Comparison of ENCODE assay signal across 8 cellular contexts in genomic region chr5:59790399-59791130, GRCh38.
DNase-seq lines count a peak whose midpoint lies in the region; ATAC-seq and TF ChIP-seq lines count a peak whose summit lies in the region.

No MANE protein-coding gene starts in this region.

- DNase-seq in WTC11 (ENCODE audit: low spot score) (no peak), natural killer cell (no peak), substantia nigra (lab: John Stamatoyannopoulos, UW) (no peak), lower leg skin (ENCODE audit: low spot score in 2 of 2) (no peak), NCI-H2196 (lab: John Stamatoyannopoulos, UW; ENCODE audit: unreplicated experiment) (no peak), NCI-H2196 treated with DMSO at 0.1 percent for 48 hours (lab: John Stamatoyannopoulos, UW; ENCODE audit: unreplicated experiment) (no peak)

- no peak for TF ChIP-seq CTCF in WTC11 (IDR thresholded peaks at IDR 0.05)
- no peak for TF ChIP-seq CTCF in natural killer cell (IDR thresholded peaks at IDR 0.05)
- TF ChIP-seq CTCF in lower leg skin (IDR thresholded peaks at IDR 0.05), result no peak

- intact Hi-C loops in natural killer cell (cut with micrococcal nuclease), result no loop called here
- intact Hi-C loops in lower leg skin (cut with DNase I; ENCODE audit: low total_unique reads), result no loop called here

- no peak overlapping the region for H3K27ac ChIP-seq in substantia nigra (ENCODE audit: low read depth, low read length, poor library complexity, severe bottlenecking)

- POLR2A ChIA-PET in WTC11 (lab: Charles Lee), result interaction anchor here (1.0 kb wide), 1 partner anchor 10 kb away, joined by 3 read pairs; no protein-coding TSS in a partner anchor

- H3K9me3 Mint-ChIP-seq in WTC11, result no peaks in the 10 kb centered on the region
- no peaks in the 10 kb centered on the region for H3K9me3 Mint-ChIP-seq in natural killer cell

- peak; percentile 52 for ATAC-seq in GM18511 (IDR thresholded peaks at IDR 0.05; ENCODE audit: unreplicated experiment)
- peak; percentile 77 for ATAC-seq in HG02759 (IDR thresholded peaks at IDR 0.05; ENCODE audit: unreplicated experiment)
- peak; percentile 72 for ATAC-seq in WTC11
- ATAC-seq in natural killer cell, result peak in 2 of 3 donors; percentile 51 to 68

- 0 out of 2 replicates have a peak overlapping the region, but pooled peaks have one; percentile 9 for H3K27ac Mint-ChIP-seq in WTC11
- H3K27ac Mint-ChIP-seq in natural killer cell, result peak overlapping the region in 1 of 2 donors; percentile 28

- no peak overlapping the region for H3K4me3 Mint-ChIP-seq in WTC11
- peak overlapping the region; percentile 4 for H3K4me3 Mint-ChIP-seq in natural killer cell

- CTCF ChIA-PET in WTC11 (lab: Charles Lee), result interaction anchor here (0.9 to 2.6 kb wide), 3 partner anchors 10 to 423 kb away, joined by 3 to 17 read pairs (median 3); no protein-coding TSS in a partner anchor

- TF ChIP-seq POLR2A in lower leg skin (IDR thresholded peaks at IDR 0.05), result no peak

- H3K36me3 Mint-ChIP-seq in WTC11, result no peaks in the 10 kb centered on the region
- H3K36me3 Mint-ChIP-seq in natural killer cell, result no peaks in the 10 kb centered on the region

- H3K4me3 ChIP-seq in lower leg skin (ENCODE audit: low read depth, poor library complexity, severe bottlenecking), result no peak overlapping the region

- WGBS in lower leg skin, 2 donors, result 55 to 59% methylated on average over 12 of the region's 12 CpGs

- H3K4me1 Mint-ChIP-seq in WTC11, result peaks cover 16% of the 10 kb centered on the region
- H3K4me1 Mint-ChIP-seq in natural killer cell, result peaks cover 6 to 11% of the 10 kb centered on the region in 2 donors

- H3K27me3 Mint-ChIP-seq in WTC11 (ENCODE audit: low read depth) (no peaks in the 10 kb centered on the region), natural killer cell (ENCODE audit: low read depth in 2 of 2) (peaks cover 8 to 27% of the 10 kb centered on the region in 2 donors)

TF ChIP-seq in WTC11, 78 proteins besides CTCF, POLR2A, EP300 and RAD21:
- no peak for TF ChIP-seq NR3C1 (CRISPR knock-in tag; conservative IDR thresholded peaks at IDR 0.05; ENCODE audit: low read depth)
- no peak for TF ChIP-seq ERG (CRISPR knock-in tag; IDR thresholded peaks at IDR 0.05)
- TF ChIP-seq ZSCAN18 (CRISPR knock-in tag; IDR thresholded peaks at IDR 0.05), result no peak
- TF ChIP-seq USF1 (CRISPR knock-in tag; IDR thresholded peaks at IDR 0.05), result no peak
- TF ChIP-seq ZNF263 (CRISPR knock-in tag; IDR thresholded peaks at IDR 0.05; ENCODE audit: low read depth), result no peak
- TF ChIP-seq FOXJ3 (CRISPR knock-in tag; IDR thresholded peaks at IDR 0.05; ENCODE audit: borderline replicate concordance), result no peak
- no peak for TF ChIP-seq ATF2 (CRISPR knock-in tag; IDR thresholded peaks at IDR 0.05; ENCODE audit: borderline replicate concordance, low read depth)
- no peak for TF ChIP-seq NFYB (CRISPR knock-in tag; conservative IDR thresholded peaks at IDR 0.05; ENCODE audit: low read depth)
